ENCODE assay signal across 15 cellular contexts in the genomic region with DNA sequence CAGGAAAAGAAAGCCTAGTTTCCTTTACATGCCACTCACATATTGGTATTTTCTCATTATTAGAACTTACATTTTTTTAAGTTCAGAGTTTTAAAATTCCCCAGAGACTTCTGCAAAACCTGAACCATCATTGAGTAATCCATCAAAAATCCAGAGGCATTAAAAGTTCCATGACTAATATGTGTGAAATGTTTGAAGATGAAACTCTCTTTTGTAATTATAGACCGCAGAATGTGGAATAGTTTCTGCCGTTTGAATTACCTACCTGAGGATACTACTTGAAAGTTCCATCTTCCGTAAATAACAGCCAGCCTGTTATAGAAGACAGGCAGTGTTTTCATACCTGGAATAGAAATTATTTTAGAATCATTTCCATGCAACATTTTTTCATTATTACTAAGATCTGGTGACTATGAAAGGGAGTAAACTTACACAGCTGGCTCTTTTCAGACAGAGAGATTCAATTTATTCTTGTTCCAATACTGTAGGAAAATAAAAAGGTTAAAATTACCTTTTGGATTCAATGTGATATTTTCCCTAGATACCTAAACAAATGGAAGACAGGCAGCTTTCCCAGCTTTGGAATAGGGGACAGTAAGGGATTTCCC.
DNase-seq lines count a peak whose midpoint lies in the region; ATAC-seq and TF ChIP-seq lines count a peak whose summit lies in the region.
"Had no signal": no experiment of that assay in that cellular context is flagged by ENCODE, and none has a peak within 500 bp of the region (broad histone marks: within the 10 kb centered on the region; RNA-seq: fewer than 3 reads in every experiment).

No MANE protein-coding gene starts in this region.

- no peak overlapping the region for H2BK5ac ChIP-seq in neuronal stem cell (ENCODE audit: low read length)

- H2BK15ac ChIP-seq in neuronal stem cell (ENCODE audit: low read length), result no peak overlapping the region

- no peak overlapping the region for H3K23ac ChIP-seq in neuronal stem cell (ENCODE audit: low read depth, low read length, poor library complexity)

- intact Hi-C loops in spleen (cut with DNase I; ENCODE audit: low total_unique reads), result no loop called here

- H3K36me3 ChIP-seq in osteoblast (ENCODE audit: insufficient read depth, low read length) (no peaks in the 10 kb centered on the region), spleen (no peaks in the 10 kb centered on the region), neuronal stem cell (replicated peaks in 1 of 2; ENCODE audit: control insufficient read depth in 2 of 2, insufficient read depth in 2 of 2, low read length in 2 of 2) (no peaks in the 10 kb centered on the region)
- H3K36me3 ChIP-seq: ascending aorta, gastroesophageal sphincter, lower lobe of right lung, tibial nerve had no signal

- H3K4me3 ChIP-seq in osteoblast (ENCODE audit: insufficient read depth, low read length), result no peak overlapping the region
- H3K4me3 ChIP-seq in spleen, result no peak overlapping the region
- H3K4me3 ChIP-seq in neuronal stem cell (ENCODE audit: low read length in 2 of 2), result no peak overlapping the region
- H3K4me3 ChIP-seq: ascending aorta, gastroesophageal sphincter, lower lobe of right lung, tibial nerve had no signal

- H3K4me2 ChIP-seq in osteoblast (ENCODE audit: insufficient read depth, low read length), result peak overlapping the region; percentile 67
- H3K4me2 ChIP-seq in neuronal stem cell (ENCODE audit: insufficient read depth, low read length, poor library complexity, severe bottlenecking), result no peak overlapping the region

- H3K27ac ChIP-seq in RWPE1 (no peak overlapping the region), epithelial cell of prostate (peak overlapping the region; percentile 98), osteoblast (ENCODE audit: low read depth, low read length) (peak overlapping the region; percentile 59), spleen (no peak overlapping the region), neuronal stem cell (replicated peaks; ENCODE audit: low read length) (no peak overlapping the region)
- H3K27ac ChIP-seq: ascending aorta, gastroesophageal sphincter, lower lobe of right lung, tibial nerve had no signal

- H3K79me1 ChIP-seq in neuronal stem cell (ENCODE audit: low read depth, low read length), result no peaks in the 10 kb centered on the region

- H2AK5ac ChIP-seq in neuronal stem cell (ENCODE audit: low read depth, low read length), result no peak overlapping the region

- TF ChIP-seq CTCF in RWPE1 (conservative IDR thresholded peaks at IDR 0.05; ENCODE audit: low read depth) (no peak), osteoblast (IDR thresholded peaks at IDR 0.05; ENCODE audit: extremely low read depth, low read depth, low read length) (no peak), spleen (IDR thresholded peaks at IDR 0.05 in 8 of 11, conservative IDR thresholded peaks at IDR 0.05 in 3 of 11) (no peak)

- H2BK12ac ChIP-seq in neuronal stem cell (ENCODE audit: low read length), result no peak overlapping the region

- H3K18ac ChIP-seq in neuronal stem cell (ENCODE audit: low read length), result no peak overlapping the region

- no peak for TF ChIP-seq POLR2A in spleen (IDR thresholded peaks at IDR 0.05)

- no peak for ATAC-seq in HG03469 (IDR thresholded peaks at IDR 0.05; ENCODE audit: unreplicated experiment)
- ATAC-seq: gastroesophageal sphincter had no signal

- H3K27me3 ChIP-seq in osteoblast (ENCODE audit: insufficient read depth, low read length) (no peaks in the 10 kb centered on the region), spleen (replicated peaks in 1 of 7) (no peaks in the 10 kb centered on the region), neuronal stem cell (ENCODE audit: control insufficient read depth in 3 of 3, insufficient read depth in 3 of 3, low read depth in 1 of 3, low read length in 3 of 3) (no peaks in the 10 kb centered on the region)
- H3K27me3 ChIP-seq: ascending aorta, gastroesophageal sphincter, tibial nerve had no signal

- no peak overlapping the region for H3K14ac ChIP-seq in neuronal stem cell (ENCODE audit: low read length)

- POLR2A ChIA-PET in RWPE1 (lab: Yijun Ruan, JAX; ENCODE audit: low non-redundant PET), result no interaction called here

- H2AFZ ChIP-seq in osteoblast (ENCODE audit: low read length) (no peak overlapping the region), neuronal stem cell (ENCODE audit: low read length) (no peak overlapping the region)

- no peak overlapping the region for H3K4ac ChIP-seq in neuronal stem cell (ENCODE audit: low read length)

- no peak overlapping the region for H4K91ac ChIP-seq in neuronal stem cell (ENCODE audit: low read depth, low read length, poor library complexity)

- 86 to 95% (median 89%) methylated on average over 3 of the region's 3 CpGs for WGBS in spleen, 5 donors
- no CpG with 5 or more reads among the region's 3 CpGs for WGBS in neuronal stem cell (ENCODE audit: extremely low coverage in 2 of 2, insufficient read length in 2 of 2, insufficient replicate concordance in 1 of 2), 2 donors

- DNase-seq in EL (peak; percentile 92), RWPE1 (ENCODE audit: low spot score) (peak; percentile 85), epithelial cell of prostate (ENCODE audit: low read depth, low spot score) (peak; percentile 84), osteoblast (ENCODE audit: insufficient read length, low spot score, missing footprints) (no peak), spleen (no peak), neuronal stem cell (ENCODE audit: low spot score) (no peak)
- no peak for DNase-seq in activated CD4-positive, alpha-beta T cell treated with anti-CD3 and anti-CD28 coated beads, Interleukin-2, amount 50 U/mL, for 48 hours
- DNase-seq: activated CD8-positive, alpha-beta memory T cell treated with anti-CD3 and anti-CD28 coated beads, Interleukin-2, amount 50 U/mL, for 48 hours; COR-L47; lower lobe of right lung; NCI-H187 had no signal

- H3K4me1 ChIP-seq in osteoblast (ENCODE audit: insufficient read depth, low read length), result peaks cover 14% of the 10 kb centered on the region
- H3K4me1 ChIP-seq in spleen, result no peaks in the 10 kb centered on the region
- no peaks in the 10 kb centered on the region for H3K4me1 ChIP-seq in neuronal stem cell (ENCODE audit: control insufficient read depth in 2 of 2, insufficient read depth in 1 of 2, low read depth in 1 of 2, low read length in 2 of 2)
- H3K4me1 ChIP-seq: ascending aorta, lower lobe of right lung had no signal

- CTCF ChIA-PET in RWPE1 (lab: Yijun Ruan, JAX), result interaction anchor here (0.7 kb wide), 1 partner anchor 97 kb away, joined by 7 read pairs; no protein-coding TSS in a partner anchor

- no peak overlapping the region for H4K8ac ChIP-seq in neuronal stem cell (ENCODE audit: low read depth, low read length)

- no peak overlapping the region for H2BK120ac ChIP-seq in neuronal stem cell (ENCODE audit: low read depth, low read length)

- H3K9me3 ChIP-seq in osteoblast (ENCODE audit: low read depth, low read length) (no peaks in the 10 kb centered on the region), spleen (no peaks in the 10 kb centered on the region), neuronal stem cell (replicated peaks in 1 of 2; ENCODE audit: control insufficient read depth in 2 of 2, insufficient read depth in 1 of 2, low read depth in 1 of 2, low read length in 2 of 2) (no peaks in the 10 kb centered on the region)
- H3K9me3 ChIP-seq: ascending aorta, gastroesophageal sphincter, lower lobe of right lung, tibial nerve had no signal

- no peaks in the 10 kb centered on the region for H3K79me2 ChIP-seq in osteoblast (ENCODE audit: insufficient read depth, low read length)

- no peaks in the 10 kb centered on the region for H4K20me1 ChIP-seq in osteoblast (ENCODE audit: insufficient read depth, low read length)

- no peak overlapping the region for H3K9ac ChIP-seq in neuronal stem cell (ENCODE audit: low read depth, low read length, poor library complexity)

Comparison
In these comparisons a context has a peak if more than half of its experiments do, and no peak if none do; other contexts are left out.
1. DNase-seq: peak in EL (single experiment), RWPE1 (single experiment) and epithelial cell of prostate (single experiment); none in osteoblast (single experiment), spleen (single experiment), activated CD4-positive, alpha-beta T cell treated with anti-CD3 and anti-CD28 coated beads, Interleukin-2, amount 50 U/mL, for 48 hours (0 of 2) and neuronal stem cell (single experiment).
2. H3K27ac ChIP-seq: peak in epithelial cell of prostate (single experiment) and osteoblast (single experiment); none in RWPE1 (single experiment), spleen (0 of 8) and neuronal stem cell (single experiment).